Comparison of ENCODE assay signal across 1 cellular context in the genomic region with DNA sequence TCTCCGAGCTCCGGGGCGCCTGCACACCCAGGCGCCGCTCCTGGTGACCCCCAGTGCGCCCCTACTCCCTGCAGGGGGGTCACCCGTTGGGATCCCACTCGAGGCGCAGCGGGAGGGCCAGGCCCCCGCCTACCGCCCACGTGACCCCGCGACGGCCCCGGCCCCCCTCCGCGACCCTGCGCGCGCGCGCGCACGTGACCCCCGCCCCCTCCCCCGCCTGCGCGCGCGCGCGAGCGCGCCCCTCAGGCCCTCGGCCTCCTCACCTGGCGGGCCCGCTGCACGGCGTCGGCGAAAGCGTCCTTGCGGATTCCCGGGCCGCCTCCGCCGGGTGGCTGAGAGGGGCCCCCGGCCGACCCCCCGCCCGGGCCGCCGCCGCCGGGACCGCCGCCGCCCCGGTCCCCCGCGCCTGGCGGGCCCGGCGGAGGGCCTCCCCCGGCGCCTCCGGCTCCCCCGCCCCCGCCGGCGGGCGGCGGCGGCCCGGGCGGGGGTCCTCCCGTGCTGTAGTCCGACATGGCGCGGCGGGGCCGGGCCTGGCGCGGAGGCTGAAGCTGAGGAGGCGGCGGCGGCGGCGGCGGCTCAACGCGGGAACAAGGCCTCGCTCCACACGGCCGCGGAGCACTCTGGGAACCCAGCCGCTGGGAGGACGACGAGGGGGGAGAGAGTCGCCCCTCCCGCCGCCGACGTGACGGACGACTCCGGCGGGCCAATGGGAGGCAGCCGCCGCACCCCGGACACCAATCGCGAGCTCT.
TF ChIP-seq lines count a peak whose summit lies in the region.

A gene with protein sequence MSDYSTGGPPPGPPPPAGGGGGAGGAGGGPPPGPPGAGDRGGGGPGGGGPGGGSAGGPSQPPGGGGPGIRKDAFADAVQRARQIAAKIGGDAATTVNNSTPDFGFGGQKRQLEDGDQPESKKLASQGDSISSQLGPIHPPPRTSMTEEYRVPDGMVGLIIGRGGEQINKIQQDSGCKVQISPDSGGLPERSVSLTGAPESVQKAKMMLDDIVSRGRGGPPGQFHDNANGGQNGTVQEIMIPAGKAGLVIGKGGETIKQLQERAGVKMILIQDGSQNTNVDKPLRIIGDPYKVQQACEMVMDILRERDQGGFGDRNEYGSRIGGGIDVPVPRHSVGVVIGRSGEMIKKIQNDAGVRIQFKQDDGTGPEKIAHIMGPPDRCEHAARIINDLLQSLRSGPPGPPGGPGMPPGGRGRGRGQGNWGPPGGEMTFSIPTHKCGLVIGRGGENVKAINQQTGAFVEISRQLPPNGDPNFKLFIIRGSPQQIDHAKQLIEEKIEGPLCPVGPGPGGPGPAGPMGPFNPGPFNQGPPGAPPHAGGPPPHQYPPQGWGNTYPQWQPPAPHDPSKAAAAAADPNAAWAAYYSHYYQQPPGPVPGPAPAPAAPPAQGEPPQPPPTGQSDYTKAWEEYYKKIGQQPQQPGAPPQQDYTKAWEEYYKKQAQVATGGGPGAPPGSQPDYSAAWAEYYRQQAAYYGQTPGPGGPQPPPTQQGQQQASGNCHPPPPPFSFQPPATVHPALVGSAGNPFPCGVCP (minus strand): TSS at position 622 of the 749 bp plus-strand sequence. CDS start 110 bp downstream, at position 512.

TF ChIP-seq in neural cell, 6 proteins besides CTCF, POLR2A, EP300 and RAD21:
- TF ChIP-seq MXI1 (conservative IDR thresholded peaks at IDR 0.05; ENCODE audit: poor library complexity, severe bottlenecking) (peak; percentile 31), POLR2AphosphoS5 (IDR thresholded peaks at IDR 0.05) (peak; percentile 96), TAF1 (IDR thresholded peaks at IDR 0.05; ENCODE audit: low read depth) (no peak), EZH2 (IDR thresholded peaks at IDR 0.05; ENCODE audit: borderline replicate concordance, insufficient read depth, low read length, poor library complexity, severe bottlenecking) (no peak)
- TF ChIP-seq, protein P1, sequence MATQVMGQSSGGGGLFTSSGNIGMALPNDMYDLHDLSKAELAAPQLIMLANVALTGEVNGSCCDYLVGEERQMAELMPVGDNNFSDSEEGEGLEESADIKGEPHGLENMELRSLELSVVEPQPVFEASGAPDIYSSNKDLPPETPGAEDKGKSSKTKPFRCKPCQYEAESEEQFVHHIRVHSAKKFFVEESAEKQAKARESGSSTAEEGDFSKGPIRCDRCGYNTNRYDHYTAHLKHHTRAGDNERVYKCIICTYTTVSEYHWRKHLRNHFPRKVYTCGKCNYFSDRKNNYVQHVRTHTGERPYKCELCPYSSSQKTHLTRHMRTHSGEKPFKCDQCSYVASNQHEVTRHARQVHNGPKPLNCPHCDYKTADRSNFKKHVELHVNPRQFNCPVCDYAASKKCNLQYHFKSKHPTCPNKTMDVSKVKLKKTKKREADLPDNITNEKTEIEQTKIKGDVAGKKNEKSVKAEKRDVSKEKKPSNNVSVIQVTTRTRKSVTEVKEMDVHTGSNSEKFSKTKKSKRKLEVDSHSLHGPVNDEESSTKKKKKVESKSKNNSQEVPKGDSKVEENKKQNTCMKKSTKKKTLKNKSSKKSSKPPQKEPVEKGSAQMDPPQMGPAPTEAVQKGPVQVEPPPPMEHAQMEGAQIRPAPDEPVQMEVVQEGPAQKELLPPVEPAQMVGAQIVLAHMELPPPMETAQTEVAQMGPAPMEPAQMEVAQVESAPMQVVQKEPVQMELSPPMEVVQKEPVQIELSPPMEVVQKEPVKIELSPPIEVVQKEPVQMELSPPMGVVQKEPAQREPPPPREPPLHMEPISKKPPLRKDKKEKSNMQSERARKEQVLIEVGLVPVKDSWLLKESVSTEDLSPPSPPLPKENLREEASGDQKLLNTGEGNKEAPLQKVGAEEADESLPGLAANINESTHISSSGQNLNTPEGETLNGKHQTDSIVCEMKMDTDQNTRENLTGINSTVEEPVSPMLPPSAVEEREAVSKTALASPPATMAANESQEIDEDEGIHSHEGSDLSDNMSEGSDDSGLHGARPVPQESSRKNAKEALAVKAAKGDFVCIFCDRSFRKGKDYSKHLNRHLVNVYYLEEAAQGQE (IDR thresholded peaks at IDR 0.05; ENCODE audit: borderline replicate concordance) = peak; percentile 54
